9 cellular contexts compared by ENCODE assay signal in genomic region chr17:43579570-43580140, GRCh38. TPM values are rescaled to one million over a fixed set of nuclear protein-coding genes. Genes with fewer than 3 reads are reported as not detected.
DNase-seq lines count a peak whose midpoint lies in the region; ATAC-seq and TF ChIP-seq lines count a peak whose summit lies in the region.
"Had no signal": no experiment of that assay in that cellular context is flagged by ENCODE, and none has a peak within 500 bp of the region (broad histone marks: within the 10 kb centered on the region; RNA-seq: fewer than 3 reads in every experiment).

No MANE protein-coding gene starts in this region.

- no peaks in the 10 kb centered on the region for H3K27me3 Mint-ChIP-seq in WTC11 (ENCODE audit: low read depth)

- WGBS in hepatocyte (ENCODE audit: low lambda C conversion rate, missing lambda C conversion rate), result 61% methylated on average over 9 of the region's 9 CpGs

- peaks cover 32% of the 10 kb centered on the region for H3K4me1 Mint-ChIP-seq in WTC11

- H3K4me3 Mint-ChIP-seq in WTC11, result no peak overlapping the region

- no peaks in the 10 kb centered on the region for H3K27me3 ChIP-seq in ACC112 (ENCODE audit: insufficient read depth, low read length)
- H3K27me3 ChIP-seq in hepatocyte, result no peaks in the 10 kb centered on the region
- no peaks in the 10 kb centered on the region for H3K27me3 ChIP-seq in BE2C

- H3K79me2 ChIP-seq in ACC112 (ENCODE audit: control insufficient read depth, insufficient read depth, low read length, unreplicated experiment) (no peaks in the 10 kb centered on the region), hepatocyte (no peaks in the 10 kb centered on the region)

- no peaks in the 10 kb centered on the region for H4K20me1 ChIP-seq in hepatocyte (ENCODE audit: insufficient read depth, poor library complexity, severe bottlenecking)

- DNase-seq in H4 (ENCODE audit: low spot score) (peak; percentile 66), WTC11 (ENCODE audit: low spot score) (no peak), hepatocyte (ENCODE audit: low spot score) (peak; percentile 57), activated gamma-delta T cell (lab: John Stamatoyannopoulos, UW) (no peak), BE2C (no peak), sciatic nerve (ENCODE audit: low spot score) (no peak)

- peak overlapping the region; percentile 44 for H3K27ac Mint-ChIP-seq in WTC11

- no peaks in the 10 kb centered on the region for H3K36me3 Mint-ChIP-seq in WTC11

- CTCF ChIA-PET in WTC11 (lab: Charles Lee), result interaction anchor here (0.8 to 7.9 kb wide), 13 partner anchors 10 to 267 kb away, joined by 3 to 97 read pairs (median 5); partner anchors contain the start of gene SOST

- H3K36me3 ChIP-seq in ACC112 (ENCODE audit: insufficient read depth, low read length), result no peaks in the 10 kb centered on the region
- no peaks in the 10 kb centered on the region for H3K36me3 ChIP-seq in hepatocyte (replicated peaks; ENCODE audit: insufficient read depth, low read depth)
- no peaks in the 10 kb centered on the region for H3K36me3 ChIP-seq in BE2C

- H3K9me3 ChIP-seq in hepatocyte (ENCODE audit: low read depth) (no peaks in the 10 kb centered on the region), BE2C (no peaks in the 10 kb centered on the region)

- intact Hi-C loops in sciatic nerve (cut with DNase I), result no loop called here

- H2AFZ ChIP-seq in ACC112 (ENCODE audit: low read length, unreplicated experiment) (no peak overlapping the region), hepatocyte (no peak overlapping the region)

- H3K9me2 ChIP-seq in hepatocyte (replicated peaks; ENCODE audit: insufficient read depth), result no peaks in the 10 kb centered on the region

- no peak for ATAC-seq in WTC11
- no peak for ATAC-seq in HG03460 (IDR thresholded peaks at IDR 0.05; ENCODE audit: unreplicated experiment)
- no peak for ATAC-seq in sciatic nerve

- no peak overlapping the region for H3K4me3 ChIP-seq in ACC112 (ENCODE audit: low read depth, low read length)
- H3K4me3 ChIP-seq in hepatocyte, result no peak overlapping the region
- no peak overlapping the region for H3K4me3 ChIP-seq in BE2C (ENCODE audit: low read depth, low read length)
- H3K4me3 ChIP-seq: SK-N-MC had no signal

- H3K27ac ChIP-seq in ACC112 (ENCODE audit: low read depth, low read length) (peak overlapping the region; percentile 64; the same call in 1 of the 2 replicates), hepatocyte (peak overlapping the region; percentile 83)
- H3K27ac ChIP-seq: SK-N-MC had no signal

- H3K9me3 Mint-ChIP-seq in WTC11, result no peaks in the 10 kb centered on the region

- H3K4me2 ChIP-seq in hepatocyte, result no peak overlapping the region

- POLR2A ChIA-PET in WTC11 (lab: Charles Lee), result interaction anchor here (0.7 to 1.6 kb wide), 2 partner anchors 33 to 49 kb away, joined by 3 to 6 read pairs; partner anchors contain the start of gene ETV4

- H3K4me1 ChIP-seq in ACC112 (ENCODE audit: control insufficient read depth, insufficient read depth, low read length, unreplicated experiment) (peaks cover 31% of the 10 kb centered on the region), hepatocyte (ENCODE audit: insufficient read depth) (peaks cover 50% of the 10 kb centered on the region), BE2C (no peaks in the 10 kb centered on the region)

- TF ChIP-seq CTCF in WTC11 (IDR thresholded peaks at IDR 0.05) (no peak), hepatocyte (IDR thresholded peaks at IDR 0.05; ENCODE audit: poor library complexity) (no peak), BE2C (IDR thresholded peaks at IDR 0.05; ENCODE audit: low read depth, low read length) (no peak)

TF ChIP-seq in WTC11, 78 proteins besides CTCF, POLR2A, EP300 and RAD21:
- TF ChIP-seq ZNF263 (CRISPR knock-in tag; IDR thresholded peaks at IDR 0.05; ENCODE audit: low read depth), result no peak
- TF ChIP-seq PRRX2 (CRISPR knock-in tag; IDR thresholded peaks at IDR 0.05), result no peak
- TF ChIP-seq SOX15 (CRISPR knock-in tag; IDR thresholded peaks at IDR 0.05), result no peak
- TF ChIP-seq, protein P1, sequence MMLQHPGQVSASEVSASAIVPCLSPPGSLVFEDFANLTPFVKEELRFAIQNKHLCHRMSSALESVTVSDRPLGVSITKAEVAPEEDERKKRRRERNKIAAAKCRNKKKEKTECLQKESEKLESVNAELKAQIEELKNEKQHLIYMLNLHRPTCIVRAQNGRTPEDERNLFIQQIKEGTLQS (CRISPR knock-in tag; conservative IDR thresholded peaks at IDR 0.05), result no peak
- TF ChIP-seq ZNF512 (CRISPR knock-in tag; IDR thresholded peaks at IDR 0.05; ENCODE audit: borderline replicate concordance), result no peak
- TF ChIP-seq HMGA2 (CRISPR knock-in tag; IDR thresholded peaks at IDR 0.05), result no peak
- no peak for TF ChIP-seq ZNF396 (CRISPR knock-in tag; IDR thresholded peaks at IDR 0.05; ENCODE audit: borderline replicate concordance)

RNA-seq across cellular contexts. Expression of gene ETV4, which starts 33.5 kb away (rescaled TPM):
- total RNA-seq in H4 (2014; rRNA removed; shearing (Covaris generic)), result 8.1 and 8.9 TPM in 2 replicates
- total RNA-seq in WTC11 (2021) (147 to 195 TPM (median 147 TPM) in 3 replicates), hepatocyte (10.7 and 12.8 TPM in 2 replicates), sciatic nerve (7.1 TPM)
- polyA plus RNA-seq in hepatocyte, result 11.1 and 14.8 TPM in 2 replicates
- 146 TPM for polyA plus RNA-seq in BE2C (2012; ENCODE audit: insufficient read depth, insufficient read length, low read depth)

Comparison
In these comparisons a context has a peak if more than half of its experiments do, and no peak if none do; other contexts are left out.
1. DNase-seq: peak in H4 (single experiment) and hepatocyte (single experiment); none in WTC11 (single experiment), activated gamma-delta T cell (single experiment), BE2C (single experiment) and sciatic nerve (single experiment).
2. RNA of gene ETV4, which starts 33.5 kb away (total RNA-seq): 147 to 195 TPM in WTC11; 10.7 to 12.8 TPM in hepatocyte, 8.1 to 8.9 TPM in H4 and 7.1 TPM in sciatic nerve (single experiment); every median in the first group is over 10 times any median in the second.